14 cellular contexts compared by ENCODE assay signal in the genomic region with DNA sequence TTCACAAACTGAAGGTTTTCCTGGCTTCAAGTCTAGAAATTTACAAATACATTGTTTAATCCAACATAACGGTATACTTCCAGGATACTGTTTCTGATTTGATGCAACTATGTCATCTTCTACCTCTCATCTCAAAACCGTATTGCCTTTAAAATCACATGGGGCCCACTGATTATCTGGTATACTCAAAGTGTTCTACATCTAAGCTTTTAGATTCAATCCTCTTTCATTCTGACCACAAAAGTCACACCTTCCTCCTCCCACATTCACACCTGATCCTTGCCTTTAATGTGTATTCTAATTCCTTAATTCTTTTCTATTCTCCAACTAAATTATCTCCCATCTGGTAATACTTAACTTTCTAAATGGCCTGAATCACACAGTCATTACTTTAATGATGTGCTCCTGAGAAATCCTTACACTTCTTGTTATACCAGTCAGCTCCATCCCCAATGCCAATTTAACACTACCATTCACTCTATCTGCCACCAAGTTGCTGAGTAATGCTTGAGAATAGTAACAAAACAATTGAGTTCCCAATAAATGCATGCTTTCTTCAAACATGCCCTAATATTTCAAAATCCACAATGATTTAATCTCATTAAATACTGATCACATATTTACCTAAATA.
"Had no signal": no experiment of that assay in that cellular context is flagged by ENCODE, and none has a peak within 500 bp of the region (broad histone marks: within the 10 kb centered on the region; RNA-seq: fewer than 3 reads in every experiment).

No MANE protein-coding gene starts in this region.

- H3K27me3 Mint-ChIP-seq: naive thymus-derived CD8-positive, alpha-beta T cell had no signal

- ATAC-seq: naive thymus-derived CD8-positive, alpha-beta T cell had no signal

- H3K4me3 ChIP-seq: colonic mucosa, suprapubic skin, upper lobe of left lung had no signal

- DNase-seq: activated CD4-positive, alpha-beta T cell treated with anti-CD3 and anti-CD28 coated beads for 4 hours; activated CD8-positive, alpha-beta memory T cell treated with anti-CD3 and anti-CD28 coated beads for 24 hours; activated gamma-delta T cell treated with Interleukin-2 at 50 U/mL for 16 hours; colonic mucosa; effector CD8-positive, alpha-beta T cell; foreskin fibroblast; glutamatergic neuron; naive thymus-derived CD8-positive, alpha-beta T cell; SK-N-SH; stimulated activated CD4-positive, alpha-beta T cell treated with anti-CD3 and anti-CD28 coated beads, Interleukin-2, amount 100 ng/mL, for 48 hours; stimulated activated naive CD4-positive, alpha-beta T cell treated with Interleukin-2 at 50 U/mL for 16 hours; T-helper 1 cell; upper lobe of left lung had no signal
